In genomic region chr9:99819123-99819483, GRCh38 we compare ENCODE assay signal across 8 cellular contexts. TPM values are rescaled to one million over a fixed set of nuclear protein-coding genes. Genes with fewer than 3 reads are reported as not detected.
DNase-seq lines count a peak whose midpoint lies in the region; ATAC-seq lines count a peak whose summit lies in the region.

No MANE protein-coding gene starts in this region.

- peak overlapping the region; percentile 99 for H3K27ac Mint-ChIP-seq in activated T-cell treated with anti-CD3 and anti-CD28 coated beads, Interleukin-2, amount 50 U/mL, for 24 hours
- peak overlapping the region; percentile 24 for H3K27ac Mint-ChIP-seq in activated T-cell treated with anti-CD3 and anti-CD28 coated beads, Interleukin-2, amount 50 U/mL, for 72 hours

- H3K4me3 ChIP-seq in iPS-15b (ENCODE audit: low read depth, low read length), result peak overlapping the region; percentile 86
- peak overlapping the region; percentile 58 to 88 (median 85) for H3K4me3 ChIP-seq in subcutaneous abdominal adipose tissue (ENCODE audit: low read depth in 1 of 5, low read length in 5 of 5)

- peak overlapping the region; percentile 98 for H3K4me3 Mint-ChIP-seq in activated T-cell treated with anti-CD3 and anti-CD28 coated beads, Interleukin-2, amount 50 U/mL, for 24 hours
- H3K4me3 Mint-ChIP-seq in activated T-cell treated with anti-CD3 and anti-CD28 coated beads, Interleukin-2, amount 50 U/mL, for 72 hours, result peak overlapping the region; percentile 94 to 99

- DNase-seq in activated T-cell treated with anti-CD3 and anti-CD28 coated beads, Interleukin-2, amount 50 U/mL, for 24 hours, result no peak
- DNase-seq in activated T-cell treated with anti-CD3 and anti-CD28 coated beads, Interleukin-2, amount 50 U/mL, for 48 hours, result no peak
- no peak for DNase-seq in activated T-cell treated with anti-CD3 and anti-CD28 coated beads, Interleukin-2, amount 50 U/mL, for 72 hours
- DNase-seq in NCI-H524 (lab: John Stamatoyannopoulos, UW) (no peak), HT-29 (ENCODE audit: low spot score) (no peak)

- H3K4me1 Mint-ChIP-seq in activated T-cell treated with anti-CD3 and anti-CD28 coated beads, Interleukin-2, amount 50 U/mL, for 24 hours (ENCODE audit: low read depth), result peaks cover 77% of the 10 kb centered on the region
- peaks cover 67% of the 10 kb centered on the region for H3K4me1 Mint-ChIP-seq in activated T-cell treated with anti-CD3 and anti-CD28 coated beads, Interleukin-2, amount 50 U/mL, for 72 hours (ENCODE audit: low read depth)

- peak overlapping the region; percentile 92 for H3K27ac ChIP-seq in subcutaneous abdominal adipose tissue (ENCODE audit: low read depth, low read length)

- peaks cover 7% of the 10 kb centered on the region for H3K27me3 Mint-ChIP-seq in activated T-cell treated with anti-CD3 and anti-CD28 coated beads, Interleukin-2, amount 50 U/mL, for 24 hours
- H3K27me3 Mint-ChIP-seq in activated T-cell treated with anti-CD3 and anti-CD28 coated beads, Interleukin-2, amount 50 U/mL, for 72 hours (ENCODE audit: low read depth), result peaks cover 26% of the 10 kb centered on the region

- H3K9me3 ChIP-seq in iPS-15b (ENCODE audit: control insufficient read depth, insufficient read depth, low read length) (no peaks in the 10 kb centered on the region), subcutaneous abdominal adipose tissue (ENCODE audit: control insufficient read depth in 5 of 5, low read length in 5 of 5) (no peaks in the 10 kb centered on the region)

- H3K9ac ChIP-seq in iPS-15b (ENCODE audit: low read depth, low read length) (no peak overlapping the region), subcutaneous abdominal adipose tissue (ENCODE audit: low read length in 5 of 5) (peak overlapping the region; percentile 68 to 89 (median 84))

- H3K36me3 ChIP-seq in iPS-15b (ENCODE audit: control insufficient read depth, insufficient read depth, low read length) (no peaks in the 10 kb centered on the region), subcutaneous abdominal adipose tissue (ENCODE audit: control insufficient read depth in 5 of 5, insufficient read depth in 5 of 5, low read length in 5 of 5) (no peaks in the 10 kb centered on the region)

- H3K36me3 Mint-ChIP-seq in activated T-cell treated with anti-CD3 and anti-CD28 coated beads, Interleukin-2, amount 50 U/mL, for 24 hours (ENCODE audit: low read depth), result peaks cover 23% of the 10 kb centered on the region
- H3K36me3 Mint-ChIP-seq in activated T-cell treated with anti-CD3 and anti-CD28 coated beads, Interleukin-2, amount 50 U/mL, for 72 hours (ENCODE audit: insufficient read depth in 2 of 2), result peaks cover 3 to 4% of the 10 kb centered on the region in 2 donors

- H3K9me3 Mint-ChIP-seq in activated T-cell treated with anti-CD3 and anti-CD28 coated beads, Interleukin-2, amount 50 U/mL, for 24 hours, result no peaks in the 10 kb centered on the region
- no peaks in the 10 kb centered on the region for H3K9me3 Mint-ChIP-seq in activated T-cell treated with anti-CD3 and anti-CD28 coated beads, Interleukin-2, amount 50 U/mL, for 72 hours

- H3K27me3 ChIP-seq in iPS-15b (ENCODE audit: control insufficient read depth, insufficient read depth, low read length) (peaks cover 30% of the 10 kb centered on the region), subcutaneous abdominal adipose tissue (ENCODE audit: control insufficient read depth in 5 of 5, insufficient read depth in 4 of 5, low read length in 5 of 5) (peaks cover 0 to 8% (median 3%) of the 10 kb centered on the region in 5 donors)

- ATAC-seq in activated T-cell treated with anti-CD3 and anti-CD28 coated beads, Interleukin-2, amount 50 U/mL, for 72 hours (replicated peaks in 1 of 2), result no peak
- ATAC-seq in HG02840 (IDR thresholded peaks at IDR 0.05; ENCODE audit: low FRiP score, unreplicated experiment), result no peak

- H3K4me1 ChIP-seq in iPS-15b (ENCODE audit: control insufficient read depth, insufficient read depth, low read length) (peaks cover 12% of the 10 kb centered on the region), subcutaneous abdominal adipose tissue (ENCODE audit: control insufficient read depth in 5 of 5, insufficient read depth in 5 of 5, low read length in 5 of 5) (peaks cover 0 to 48% (median 41%) of the 10 kb centered on the region in 5 donors)

RNA-seq across cellular contexts. Expression of gene NR4A3, which starts 2.6 kb away (rescaled TPM):
- total RNA-seq in activated T-cell treated with anti-CD3 and anti-CD28 coated beads, Interleukin-2, amount 50 U/mL, for 72 hours, result 10 to 100 TPM; 53.0 to 53.1 TPM
- 0.13 TPM in 1 of 2 replicates, not detected in the other for total RNA-seq in HT-29 (2014; rRNA removed; shearing (Covaris generic))

Comparison
In these comparisons a context has a peak if more than half of its experiments do, and no peak if none do; other contexts are left out.
1. RNA of gene NR4A3, which starts 2.6 kb away (total RNA-seq): 53.0 to 53.1 TPM in activated T-cell treated with anti-CD3 and anti-CD28 coated beads, Interleukin-2, amount 50 U/mL, for 72 hours; 0.13 TPM in HT-29; every median in the first group is over 10 times any median in the second.